ENCODE assay signal across 14 cellular contexts in the genomic region with DNA sequence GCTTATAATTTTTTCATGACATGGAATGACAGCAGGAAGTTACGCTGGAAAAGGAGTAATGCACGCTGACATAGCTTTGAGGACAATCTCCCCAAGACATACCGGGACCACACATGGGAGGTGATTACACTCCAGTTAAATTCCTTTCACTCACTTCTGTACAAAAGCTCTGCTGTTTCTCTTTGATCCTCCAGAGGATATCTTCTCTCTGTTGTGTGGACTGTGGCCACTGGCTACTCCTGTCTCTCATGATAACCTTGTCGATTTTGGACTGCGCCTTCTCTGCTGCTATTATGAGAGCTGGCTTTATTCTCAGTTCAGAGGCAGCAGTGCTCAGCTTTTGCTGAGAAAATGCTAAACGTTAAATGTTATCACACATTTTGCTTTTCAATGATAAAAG.
DNase-seq lines count a peak whose midpoint lies in the region; ATAC-seq and TF ChIP-seq lines count a peak whose summit lies in the region.
"Had no signal": no experiment of that assay in that cellular context is flagged by ENCODE, and none has a peak within 500 bp of the region (broad histone marks: within the 10 kb centered on the region; RNA-seq: fewer than 3 reads in every experiment).

No MANE protein-coding gene starts in this region.

- H3K27me3 Mint-ChIP-seq in MCF 10A (ENCODE audit: insufficient read depth, unreplicated experiment) (no peaks in the 10 kb centered on the region), T-helper 17 cell (no peaks in the 10 kb centered on the region), mesothelial cell of epicardium (ENCODE audit: low read depth) (no peaks in the 10 kb centered on the region)
- H3K27me3 Mint-ChIP-seq: CD4-positive, alpha-beta T cell had no signal

- H3K27ac Mint-ChIP-seq in MCF 10A (ENCODE audit: low read depth, unreplicated experiment) (peak overlapping the region; percentile 20), T-helper 17 cell (peak overlapping the region; percentile 89), mesothelial cell of epicardium (peak overlapping the region; percentile 71)
- H3K27ac Mint-ChIP-seq: CD4-positive, alpha-beta T cell had no signal

- H3K4me3 Mint-ChIP-seq in MCF 10A (ENCODE audit: unreplicated experiment) (no peak overlapping the region), T-helper 17 cell (no peak overlapping the region), mesothelial cell of epicardium (no peak overlapping the region)
- H3K4me3 Mint-ChIP-seq: CD4-positive, alpha-beta T cell had no signal

- H3K36me3 Mint-ChIP-seq in MCF 10A (ENCODE audit: insufficient read depth, unreplicated experiment): no peaks in the 10 kb centered on the region
- H3K36me3 Mint-ChIP-seq in T-helper 17 cell (ENCODE audit: low read depth): no peaks in the 10 kb centered on the region
- H3K36me3 Mint-ChIP-seq in mesothelial cell of epicardium: peaks cover 2% of the 10 kb centered on the region

- POLR2A ChIA-PET in MCF 10A (lab: Yijun Ruan, JAX): no interaction called here

- no peaks in the 10 kb centered on the region for H3K4me1 ChIP-seq in breast epithelium
- H3K4me1 ChIP-seq: HAP-1 had no signal

- DNase-seq in MCF 10A (ENCODE audit: unreplicated experiment): no peak
- no peak for DNase-seq in breast epithelium (ENCODE audit: low spot score in 2 of 2)
- DNase-seq in T-helper 17 cell: no peak
- DNase-seq in mesothelial cell of epicardium (ENCODE audit: low spot score in 2 of 2, unreplicated experiment in 2 of 2): no peak
- DNase-seq in iPS-NIHi7 (ENCODE audit: extremely low spot score): no peak
- no peak for DNase-seq in activated CD4-positive, alpha-beta T cell treated with anti-CD3 and anti-CD28 coated beads, Interleukin-2, amount 50 U/mL, for 1 hour
- no peak for DNase-seq in activated CD4-positive, alpha-beta T cell treated with anti-CD3 and anti-CD28 coated beads for 4 hours
- no peak for DNase-seq in UCSD-AML1 (lab: John Stamatoyannopoulos, UW; ENCODE audit: unreplicated experiment)
- DNase-seq: CD4-positive, alpha-beta T cell; DMS79 had no signal

- H3K27me3 ChIP-seq in breast epithelium: no peaks in the 10 kb centered on the region
- H3K27me3 ChIP-seq: BLaER1 treated with 17β-estradiol and CSF1 and Interleukin-3, amounts not matched to agents 10 nM and 100 nM had no signal

- H3K36me3 ChIP-seq in breast epithelium: no peaks in the 10 kb centered on the region
- H3K36me3 ChIP-seq: BLaER1 treated with 17β-estradiol and CSF1 and Interleukin-3, amounts not matched to agents 10 nM and 100 nM; HAP-1 had no signal

- BruUV-seq in MCF 10A (replicated peaks; lab: Mats Ljungman, UMichigan): no TSS peak

- H3K27ac ChIP-seq in breast epithelium: no peak overlapping the region
- H3K27ac ChIP-seq: 22Rv1; BLaER1 treated with 17β-estradiol and CSF1 and Interleukin-3, amounts not matched to agents 10 nM and 100 nM had no signal

- TF ChIP-seq CTCF in MCF 10A (IDR thresholded peaks at IDR 0.05; ENCODE audit: unreplicated experiment) (no peak), breast epithelium (IDR thresholded peaks at IDR 0.05) (no peak), mesothelial cell of epicardium (IDR thresholded peaks at IDR 0.05; ENCODE audit: unreplicated experiment) (no peak)

- no peaks in the 10 kb centered on the region for H3K9me3 Mint-ChIP-seq in MCF 10A (ENCODE audit: unreplicated experiment)
- H3K9me3 Mint-ChIP-seq in mesothelial cell of epicardium: peaks cover 16% of the 10 kb centered on the region
- H3K9me3 Mint-ChIP-seq: CD4-positive, alpha-beta T cell had no signal

- ATAC-seq in T-helper 17 cell: no peak
- ATAC-seq: HepG2 had no signal

- no peak overlapping the region for H3K4me3 ChIP-seq in breast epithelium
- H3K4me3 ChIP-seq: BLaER1 treated with 17β-estradiol and CSF1 and Interleukin-3, amounts not matched to agents 10 nM and 100 nM; HAP-1 had no signal

- intact Hi-C loops in MCF 10A (cut with micrococcal nuclease) (no loop called here), breast epithelium (cut with DNase I; ENCODE audit: low total_unique reads) (no loop called here)

- CTCF ChIA-PET in MCF 10A (lab: Yijun Ruan, JAX): no interaction called here

- TF ChIP-seq POLR2A in breast epithelium (IDR thresholded peaks at IDR 0.05): no peak

- H3K9me3 ChIP-seq in breast epithelium: no peaks in the 10 kb centered on the region
- H3K9me3 ChIP-seq in T-helper 17 cell (ENCODE audit: control insufficient read depth, low read length, poor library complexity, severe bottlenecking): no peaks in the 10 kb centered on the region
- H3K9me3 ChIP-seq: HAP-1 had no signal

- H3K4me1 Mint-ChIP-seq in MCF 10A (ENCODE audit: insufficient read depth, unreplicated experiment): peaks cover 20% of the 10 kb centered on the region
- H3K4me1 Mint-ChIP-seq in T-helper 17 cell: peaks cover 24% of the 10 kb centered on the region
- peaks cover 19% of the 10 kb centered on the region for H3K4me1 Mint-ChIP-seq in mesothelial cell of epicardium

Comparison
In these comparisons a context has a peak if more than half of its experiments do, and no peak if none do; other contexts are left out.
1. H3K27ac Mint-ChIP-seq: peak in every context shown above with its lines; median percentile 89 in T-helper 17 cell; 71 in mesothelial cell of epicardium; 20 in MCF 10A.